ENCODE assay signal across 16 cellular contexts in genomic region chr4:7516116-7516772, GRCh38.
"Had no signal": no experiment of that assay in that cellular context is flagged by ENCODE, and none has a peak within 500 bp of the region (broad histone marks: within the 10 kb centered on the region; RNA-seq: fewer than 3 reads in every experiment).

No MANE protein-coding gene starts in this region.

- H3K4me3 ChIP-seq: colonic mucosa, lower lobe of right lung, transverse colon had no signal

- H3K36me3 ChIP-seq: colonic mucosa, lower lobe of right lung, neutrophil, transverse colon had no signal

- H3K36me3 Mint-ChIP-seq: activated CD4-positive, alpha-beta memory T cell treated with anti-CD3 and anti-CD28 coated beads for 36 hours; activated CD8-positive, alpha-beta memory T cell treated with anti-CD3 and anti-CD28 coated beads, Interleukin-2, amount 10 ng/mL, durations not matched to agents 7 days and 5 days; activated naive CD4-positive, alpha-beta T cell treated with anti-CD3 and anti-CD28 coated beads, Interleukin-2, amount 10 ng/mL, durations not matched to agents 7 days and 5 days had no signal

- H3K27me3 ChIP-seq: colonic mucosa, transverse colon had no signal

- DNase-seq: activated CD4-positive, alpha-beta memory T cell treated with anti-CD3 and anti-CD28 coated beads for 36 hours; activated CD4-positive, alpha-beta T cell treated with anti-CD3 and anti-CD28 coated beads for 36 hours; activated CD8-positive, alpha-beta memory T cell treated with anti-CD3 and anti-CD28 coated beads, Interleukin-2, amount 10 ng/mL, durations not matched to agents 7 days and 5 days; activated naive CD4-positive, alpha-beta T cell treated with anti-CD3 and anti-CD28 coated beads, Interleukin-2, amount 10 ng/mL, durations not matched to agents 7 days and 5 days; activated T-cell treated with anti-CD3 and anti-CD28 coated beads, Interleukin-2, amount 50 U/mL, for 1 hour; central memory CD4-positive, alpha-beta T cell; colonic mucosa; kidney glomerular epithelial cell; lower lobe of right lung; midbrain; stimulated activated naive CD8-positive, alpha-beta T cell treated with anti-CD3 and anti-CD28 coated beads, Interleukin-15, Interleukin-2, amounts not matched to agents 100 U/mL and 50 U/mL, for 24 hours; transverse colon had no signal

- H3K4me1 Mint-ChIP-seq: activated CD4-positive, alpha-beta T cell treated with anti-CD3 and anti-CD28 coated beads for 36 hours; activated naive CD4-positive, alpha-beta T cell treated with anti-CD3 and anti-CD28 coated beads, Interleukin-2, amount 10 ng/mL, durations not matched to agents 7 days and 5 days had no signal

- H3K9me3 ChIP-seq: colonic mucosa, lower lobe of right lung, neutrophil, transverse colon had no signal

- H3K27ac Mint-ChIP-seq: activated CD4-positive, alpha-beta memory T cell treated with anti-CD3 and anti-CD28 coated beads for 36 hours; activated CD4-positive, alpha-beta T cell treated with anti-CD3 and anti-CD28 coated beads for 36 hours; activated CD8-positive, alpha-beta memory T cell treated with anti-CD3 and anti-CD28 coated beads, Interleukin-2, amount 10 ng/mL, durations not matched to agents 7 days and 5 days; activated naive CD4-positive, alpha-beta T cell treated with anti-CD3 and anti-CD28 coated beads, Interleukin-2, amount 10 ng/mL, durations not matched to agents 7 days and 5 days; activated T-helper 2 cell treated with anti-CD3 and anti-CD28 coated beads, Interferon-gamma antibody, Interleukin-2, Interleukin-4, amounts not matched to agents 10 μg/mL and 5 μg/mL and 100 μg/mL, durations not matched to agents 14 hours and 24 hours and 36 hours; T-helper 1 cell treated with Interleukin-12 subunit alpha and Interleukin-12 subunit beta and Interleukin-4 antibody, amounts not matched to agents 30 μg/mL and 1 μg/mL, for 36 hours had no signal

- ATAC-seq: activated CD4-positive, alpha-beta T cell treated with anti-CD3 and anti-CD28 coated beads for 36 hours; activated CD8-positive, alpha-beta memory T cell treated with anti-CD3 and anti-CD28 coated beads, Interleukin-2, amount 10 ng/mL, durations not matched to agents 7 days and 5 days; esophagus mucosa; lower lobe of right lung; stimulated activated naive CD8-positive, alpha-beta T cell treated with anti-CD3 and anti-CD28 coated beads, Interleukin-15, Interleukin-2, amounts not matched to agents 100 U/mL and 50 U/mL, for 24 hours had no signal

- H3K27ac ChIP-seq: colonic mucosa, lower lobe of right lung, neutrophil, transverse colon had no signal

- H3K9me3 Mint-ChIP-seq: activated CD4-positive, alpha-beta memory T cell treated with anti-CD3 and anti-CD28 coated beads for 36 hours; activated naive CD4-positive, alpha-beta T cell treated with anti-CD3 and anti-CD28 coated beads, Interleukin-2, amount 10 ng/mL, durations not matched to agents 7 days and 5 days; activated T-helper 2 cell treated with anti-CD3 and anti-CD28 coated beads, Interferon-gamma antibody, Interleukin-2, Interleukin-4, amounts not matched to agents 10 μg/mL and 5 μg/mL and 100 μg/mL, durations not matched to agents 14 hours and 24 hours and 36 hours; T-helper 1 cell treated with Interleukin-12 subunit alpha and Interleukin-12 subunit beta and Interleukin-4 antibody, amounts not matched to agents 30 μg/mL and 1 μg/mL, for 36 hours had no signal

- H3K4me3 Mint-ChIP-seq: activated CD4-positive, alpha-beta memory T cell treated with anti-CD3 and anti-CD28 coated beads for 36 hours; activated CD4-positive, alpha-beta T cell treated with anti-CD3 and anti-CD28 coated beads for 36 hours; activated CD8-positive, alpha-beta memory T cell treated with anti-CD3 and anti-CD28 coated beads, Interleukin-2, amount 10 ng/mL, durations not matched to agents 7 days and 5 days; activated naive CD4-positive, alpha-beta T cell treated with anti-CD3 and anti-CD28 coated beads, Interleukin-2, amount 10 ng/mL, durations not matched to agents 7 days and 5 days; T-helper 1 cell treated with Interleukin-12 subunit alpha and Interleukin-12 subunit beta and Interleukin-4 antibody, amounts not matched to agents 30 μg/mL and 1 μg/mL, for 36 hours had no signal
